Comparison of ENCODE assay signal across 13 cellular contexts in the genomic region with DNA sequence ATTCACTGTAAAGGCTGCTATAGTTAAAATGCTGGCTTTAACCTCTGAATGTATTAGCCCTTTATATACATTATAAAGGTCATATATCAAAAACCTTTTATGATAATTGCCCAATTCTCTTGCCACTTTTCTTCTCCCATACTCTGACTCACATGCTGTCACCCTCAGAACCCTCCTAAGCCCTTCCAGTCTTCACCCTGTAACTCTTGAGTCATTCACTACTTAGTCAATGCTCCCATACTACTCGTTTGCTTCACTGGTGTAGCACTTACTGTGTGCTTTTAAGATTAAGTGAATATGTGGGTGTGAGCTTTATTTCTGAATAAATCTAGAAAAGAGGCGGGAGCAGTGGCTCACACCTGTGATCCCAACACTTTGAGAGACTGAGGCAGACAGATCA. TPM values are rescaled to one million over a fixed set of nuclear protein-coding genes. Genes with fewer than 3 reads are reported as not detected.
A peak's percentile ranks its signal among the peaks of the same experiment; 100 is the strongest.
DNase-seq lines count a peak whose midpoint lies in the region; FAIRE-seq and TF ChIP-seq lines count a peak whose summit lies in the region.
"Had no signal": no experiment of that assay in that cellular context is flagged by ENCODE, and none has a peak within 500 bp of the region (broad histone marks: within the 10 kb centered on the region; RNA-seq: fewer than 3 reads in every experiment).

No MANE protein-coding gene starts in this region.

- no peak overlapping the region for H2BK120ac ChIP-seq in mesendoderm (ENCODE audit: low read depth, low read length)

- no peak overlapping the region for H2BK15ac ChIP-seq in mesendoderm (replicated peaks; ENCODE audit: low read depth)

- H4K5ac ChIP-seq in mesendoderm (ENCODE audit: low read length) = no peak overlapping the region

- H3K36me3 Mint-ChIP-seq in HFFc6 (ENCODE audit: low read depth) (peaks cover 9% of the 10 kb centered on the region), astrocyte (ENCODE audit: low read depth, unreplicated experiment) (peaks cover 4% of the 10 kb centered on the region)

- H4K20me1 ChIP-seq in astrocyte (ENCODE audit: insufficient read depth, low read length) = no peaks in the 10 kb centered on the region

- H3K56ac ChIP-seq in mesendoderm (ENCODE audit: low read length) = no peak overlapping the region

- no CpG with 5 or more reads among the region's 2 CpGs for WGBS in mesendoderm (ENCODE audit: extremely low coverage, insufficient coverage, low lambda C conversion rate)

- H3K79me1 ChIP-seq in mesendoderm (ENCODE audit: low read length) = no peaks in the 10 kb centered on the region

- no peaks in the 10 kb centered on the region for H3K36me3 ChIP-seq in astrocyte (ENCODE audit: insufficient read depth, low read length)
- H3K36me3 ChIP-seq in mesendoderm (ENCODE audit: control insufficient read depth, insufficient read depth, low read length) = no peaks in the 10 kb centered on the region

- H3K4ac ChIP-seq in mesendoderm (ENCODE audit: low read depth, low read length) = no peak overlapping the region

- H3K18ac ChIP-seq in mesendoderm (ENCODE audit: low read length) = no peak overlapping the region

- H3K27me3 ChIP-seq in astrocyte (ENCODE audit: insufficient read depth, low read length) (no peaks in the 10 kb centered on the region), mesendoderm (ENCODE audit: insufficient read depth, low read length, poor library complexity) (no peaks in the 10 kb centered on the region)
- H3K27me3 ChIP-seq: tibial nerve had no signal

- H3K9me3 ChIP-seq in astrocyte (ENCODE audit: insufficient read depth, low read depth, low read length) = no peaks in the 10 kb centered on the region

- H3K9ac ChIP-seq in astrocyte (ENCODE audit: low read length) = no peak overlapping the region
- H3K9ac ChIP-seq in mesendoderm (ENCODE audit: low read length) = no peak overlapping the region

- H3K27ac ChIP-seq in astrocyte (ENCODE audit: low read depth, low read length) (no peak overlapping the region), mesendoderm (ENCODE audit: low read depth, low read length) (no peak overlapping the region)
- H3K27ac ChIP-seq: PC-9, tibial nerve had no signal

- H3K27me3 Mint-ChIP-seq in HFFc6 (ENCODE audit: insufficient read depth) (no peaks in the 10 kb centered on the region; the same call in 1 of the 2 replicates), astrocyte (ENCODE audit: low read depth, unreplicated experiment) (no peaks in the 10 kb centered on the region)
- H3K27me3 Mint-ChIP-seq: brain had no signal

- H4K8ac ChIP-seq in mesendoderm (ENCODE audit: low read depth, low read length) = no peak overlapping the region

- H3K27ac Mint-ChIP-seq in HFFc6 = peak overlapping the region; percentile 52
- no peak overlapping the region for H3K27ac Mint-ChIP-seq in astrocyte (ENCODE audit: unreplicated experiment)

- no peak overlapping the region for H2AFZ ChIP-seq in astrocyte (ENCODE audit: low read depth, low read length)
- H2AFZ ChIP-seq: PC-9 had no signal

- no peak overlapping the region for H3K4me3 ChIP-seq in astrocyte (ENCODE audit: insufficient read depth, low read depth, low read length)
- no peak overlapping the region for H3K4me3 ChIP-seq in mesendoderm (ENCODE audit: low read length)
- H3K4me3 ChIP-seq: PC-9, tibial nerve had no signal

- H3K79me2 ChIP-seq in astrocyte (ENCODE audit: insufficient read depth, low read length) = no peaks in the 10 kb centered on the region
- H3K79me2 ChIP-seq in mesendoderm (ENCODE audit: control insufficient read depth, insufficient read depth, low read length) = no peaks in the 10 kb centered on the region

- TF ChIP-seq CTCF in HFFc6 (IDR thresholded peaks at IDR 0.05) (no peak), astrocyte (IDR thresholded peaks at IDR 0.05; ENCODE audit: insufficient read depth, low read depth, low read length) (no peak)

- DNase-seq in COLO829 (ENCODE audit: low spot score) (peak; percentile 3), HFFc6 (peak; percentile 71), astrocyte (ENCODE audit: low read depth) (peak; percentile 67), kidney glomerular epithelial cell (lab: John Stamatoyannopoulos, UW) (peak; percentile 9), mucosa of gallbladder (ENCODE audit: low spot score) (no peak), mesendoderm (no peak), SW 1271 (lab: John Stamatoyannopoulos, UW) (no peak)
- DNase-seq: activated CD8-positive, alpha-beta memory T cell treated with anti-CD3 and anti-CD28 coated beads, Interleukin-2, amount 50 U/mL, for 4 hours; DMS153; right cardiac atrium had no signal

- H3K4me3 Mint-ChIP-seq in HFFc6 (0 out of 2 replicates have a peak overlapping the region, but pooled peaks have one; percentile 19), astrocyte (ENCODE audit: unreplicated experiment) (no peak overlapping the region)
- H3K4me3 Mint-ChIP-seq: brain had no signal

- H3K4me2 ChIP-seq in astrocyte (ENCODE audit: low read length) (no peak overlapping the region), mesendoderm (ENCODE audit: low read length) (no peak overlapping the region)
- H3K4me2 ChIP-seq: PC-9 had no signal

- peaks cover 2% of the 10 kb centered on the region for H3K4me1 ChIP-seq in astrocyte (ENCODE audit: insufficient read depth, low read length)
- no peaks in the 10 kb centered on the region for H3K4me1 ChIP-seq in mesendoderm (ENCODE audit: control insufficient read depth, low read depth, low read length)

- H2AK5ac ChIP-seq in mesendoderm (ENCODE audit: low read length) = no peak overlapping the region

- H3K9me3 Mint-ChIP-seq in HFFc6 (peaks cover 5% of the 10 kb centered on the region), astrocyte (ENCODE audit: unreplicated experiment) (peaks cover 1% of the 10 kb centered on the region)

- FAIRE-seq in astrocyte (lab: Jason Lieb, UNC) = no peak

- H3K23ac ChIP-seq in mesendoderm (ENCODE audit: low read length) = no peak overlapping the region

- no peak overlapping the region for H2BK5ac ChIP-seq in mesendoderm (ENCODE audit: low read length)

- H3K4me1 Mint-ChIP-seq in HFFc6 (ENCODE audit: low read depth) = peaks cover 44% of the 10 kb centered on the region
- H3K4me1 Mint-ChIP-seq in astrocyte (ENCODE audit: low read depth, unreplicated experiment) = peaks cover 3% of the 10 kb centered on the region

RNA-seq across cellular contexts. Expression of gene SPATA7, which starts 37.5 kb away (rescaled TPM):
- total RNA-seq in HFFc6 (2021; fragmentation: NEBNext Ultra II Directional; extraction: Animal tissue kit (Norgen Biotek cat#: 25700)) = 1 to 10 TPM; 6.1 to 7.4 (median 6.8) TPM
- total RNA-seq in astrocyte (5.9 and 6.5 TPM in 2 replicates), mucosa of gallbladder (17.9 TPM)
- polyA plus RNA-seq in mesendoderm (2013, experiment 1 of 2) = 4.0 TPM
- 4.0 TPM for polyA plus RNA-seq in mesendoderm (2013, experiment 2 of 2)

Comparison
In these comparisons a context has a peak if more than half of its experiments do, and no peak if none do; other contexts are left out.
1. DNase-seq: peak in COLO829 (single experiment), HFFc6 (single experiment), astrocyte (single experiment) and kidney glomerular epithelial cell (single experiment); none in mucosa of gallbladder (single experiment), mesendoderm (single experiment) and SW 1271 (0 of 2).